Comparison of ENCODE assay signal across 8 cellular contexts in genomic region chr9:128724744-128725211, GRCh38. TPM values are rescaled to one million over a fixed set of nuclear protein-coding genes. Genes with fewer than 3 reads are reported as not detected.
DNase-seq lines count a peak whose midpoint lies in the region; ATAC-seq and TF ChIP-seq lines count a peak whose summit lies in the region.

No MANE protein-coding gene starts in this region.

- TSS peak; percentile 69 for BruUV-seq in HCT116 (replicated peaks; lab: Mats Ljungman, UMichigan)

- H3K27ac ChIP-seq in HCT116 (ENCODE audit: low read depth, low read length) (peak overlapping the region; percentile 65), esophagus (ENCODE audit: low read depth in 2 of 2, low read length in 1 of 2) (peak overlapping the region; percentile 79 to 80), subcutaneous abdominal adipose tissue (ENCODE audit: low read depth, low read length) (peak overlapping the region; percentile 30)

- no peak for TF ChIP-seq RAD21 in HCT116 (IDR thresholded peaks at IDR 0.05; ENCODE audit: low read depth)

- H3K9me3 ChIP-seq in HCT116 (ENCODE audit: control insufficient read depth in 1 of 2, insufficient read depth in 1 of 2, low read depth in 1 of 2, low read length in 2 of 2) (no peaks in the 10 kb centered on the region), esophagus (ENCODE audit: control insufficient read depth in 2 of 2, insufficient read depth in 1 of 2, low read depth in 1 of 2, low read length in 1 of 2) (no peaks in the 10 kb centered on the region), subcutaneous abdominal adipose tissue (ENCODE audit: control insufficient read depth in 5 of 5, low read length in 5 of 5) (no peaks in the 10 kb centered on the region)

- H3K4me2 ChIP-seq in HCT116 (ENCODE audit: low read length) = peak overlapping the region; percentile 88

- WGBS in esophagus, 2 donors = 20 to 23% methylated on average over 10 of the region's 10 CpGs

- H3K4me3 ChIP-seq in HCT116 (replicated peaks in 1 of 2; ENCODE audit: low read depth in 1 of 2, low read length in 2 of 2) (peak overlapping the region; percentile 70 to 97), esophagus (ENCODE audit: low read depth in 1 of 2, low read length in 2 of 2) (peak overlapping the region; percentile 49 to 68), subcutaneous abdominal adipose tissue (ENCODE audit: low read depth in 1 of 5, low read length in 5 of 5) (peak overlapping the region; percentile 65 to 79 (median 75))

- RAD21 ChIA-PET in HCT116 (lab: Charles Lee; ENCODE audit: low non-redundant PET in 1 of 2, low total read pairs in 2 of 2, uncharacterized antibody in 2 of 2, unreplicated experiment in 2 of 2) = interaction anchor here in 1 of 2 experiments (0.7 kb wide), 1 partner anchor 202 kb away, joined by 3 read pairs; no protein-coding TSS in a partner anchor

- peak; percentile 66 for ATAC-seq in HCT116

- H3K9me2 ChIP-seq in HCT116 (ENCODE audit: insufficient read depth) = no peaks in the 10 kb centered on the region

- H4K20me1 ChIP-seq in HCT116 (ENCODE audit: insufficient read depth) = no peaks in the 10 kb centered on the region

- H3K36me3 ChIP-seq in HCT116 (ENCODE audit: control insufficient read depth in 1 of 2, insufficient read depth in 2 of 2, low read length in 2 of 2) (no peaks in the 10 kb centered on the region), esophagus (ENCODE audit: control insufficient read depth in 2 of 2, insufficient read depth in 2 of 2, low read length in 1 of 2) (peaks cover 0 to 13% of the 10 kb centered on the region in 2 donors), subcutaneous abdominal adipose tissue (ENCODE audit: control insufficient read depth in 5 of 5, insufficient read depth in 5 of 5, low read length in 5 of 5) (peaks cover 0 to 30% (median 17%) of the 10 kb centered on the region in 5 donors)

- POLR2A ChIA-PET in HCT116 (lab: Charles Lee) = interaction anchor here (1.0 to 1.2 kb wide), 2 partner anchors 27 to 40 kb away, joined by 3 to 12 read pairs; no protein-coding TSS in a partner anchor

- DNase-seq in DMS153 (lab: John Stamatoyannopoulos, UW) = peak; percentile 82
- peak; percentile 62 for DNase-seq in HCT116 (ENCODE audit: low read depth, low spot score)
- DNase-seq in NCI-H524 (lab: John Stamatoyannopoulos, UW) = peak; percentile 99 to 100
- DNase-seq in activated CD8-positive, alpha-beta memory T cell treated with anti-CD3 and anti-CD28 coated beads, Interleukin-2, amount 50 U/mL, for 4 hours = peak; percentile 32
- DNase-seq in middle frontal gyrus (ENCODE audit: extremely low spot score, low spot score) = peak; percentile 43
- DNase-seq in GF-D8 (lab: John Stamatoyannopoulos, UW) = no peak

- no peak for TF ChIP-seq POLR2A in HCT116 (IDR thresholded peaks at IDR 0.05; ENCODE audit: borderline replicate concordance, extremely low read depth, insufficient read depth, insufficient read length)

- intact Hi-C loops in HCT116 (cut with micrococcal nuclease) = no loop called here

- H3K4me1 ChIP-seq in HCT116 (ENCODE audit: control insufficient read depth in 1 of 2, insufficient read depth in 2 of 2, low read length in 2 of 2) (peaks cover 9 to 28% of the 10 kb centered on the region in 2 experiments), esophagus (ENCODE audit: control insufficient read depth in 2 of 2, insufficient read depth in 2 of 2, low read length in 1 of 2) (peaks cover 3 to 15% of the 10 kb centered on the region in 2 donors), subcutaneous abdominal adipose tissue (ENCODE audit: control insufficient read depth in 5 of 5, insufficient read depth in 5 of 5, low read length in 5 of 5) (peaks cover 5 to 23% (median 21%) of the 10 kb centered on the region in 5 donors)

- H3K9ac ChIP-seq in HCT116 (ENCODE audit: low read length) (peak overlapping the region; percentile 62), subcutaneous abdominal adipose tissue (ENCODE audit: low read length in 5 of 5) (peak overlapping the region in 2 of 5 donors; percentile 21 to 70)

- no peaks in the 10 kb centered on the region for H3K27me3 ChIP-seq in HCT116 (ENCODE audit: insufficient read depth, low read length)
- no peaks in the 10 kb centered on the region for H3K27me3 ChIP-seq in esophagus (ENCODE audit: control insufficient read depth in 1 of 2, insufficient read depth in 2 of 2, low read length in 2 of 2)
- no peaks in the 10 kb centered on the region for H3K27me3 ChIP-seq in subcutaneous abdominal adipose tissue (ENCODE audit: control insufficient read depth in 5 of 5, insufficient read depth in 4 of 5, low read length in 5 of 5)

- CTCF ChIA-PET in HCT116 (lab: Charles Lee) = interaction anchor here (1.0 to 1.8 kb wide), 7 partner anchors 9 to 223 kb away, joined by 3 to 14 read pairs (median 4); partner anchors contain the start of genes DOLK, ENDOG, NUP188 and PKN3

- no peak overlapping the region for H2AFZ ChIP-seq in HCT116 (ENCODE audit: low read depth, low read length, poor library complexity, severe bottlenecking)

- peaks cover 9% of the 10 kb centered on the region; the same call in 1 of the 2 replicates for H3K79me2 ChIP-seq in HCT116 (ENCODE audit: insufficient read depth, low read length)

- TF ChIP-seq CTCF in HCT116 (IDR thresholded peaks at IDR 0.05 in 2 of 3, conservative IDR thresholded peaks at IDR 0.05 in 1 of 3; ENCODE audit: borderline replicate concordance in 1 of 3, insufficient read depth in 1 of 3, low read depth in 2 of 3, low read length in 2 of 3) = no peak

TF ChIP-seq in HCT116, 20 proteins besides CTCF, POLR2A, EP300 and RAD21:
- TF ChIP-seq POLR2AphosphoS5 (IDR thresholded peaks at IDR 0.05; ENCODE audit: low read depth, low read length) (peak; percentile 51; the same call in 1 of the 2 replicates), ZNF274 (IDR thresholded peaks at IDR 0.05; ENCODE audit: low read depth, low read length) (no peak), SP1 (IDR thresholded peaks at IDR 0.05; ENCODE audit: low read depth) (no peak)

RNA-seq across cellular contexts. Expression of gene ZDHHC12, which starts 0.9 kb away (rescaled TPM):
- total RNA-seq in HCT116 (2021; ENCODE audit: unreplicated experiment) = 57.6 TPM
- 86.3 and 86.6 TPM in 2 replicates for polyA plus RNA-seq in HCT116 (2012)
- 10 to 100 TPM; 73.2 to 76.0 TPM for polyA plus RNA-seq in esophagus

RNA-seq across cellular contexts. Expression of gene PKN3, which starts 22.5 kb away (rescaled TPM):
- total RNA-seq in HCT116 (2021; ENCODE audit: unreplicated experiment) = 37.9 TPM
- polyA plus RNA-seq in HCT116 (2012) = 30.1 and 34.1 TPM in 2 replicates
- polyA plus RNA-seq in esophagus = 1 to 10 TPM; 3.5 to 4.3 TPM

RNA-seq across cellular contexts. Expression of gene SET, which starts 35.8 kb away (rescaled TPM):
- 595 TPM for total RNA-seq in HCT116 (2021; ENCODE audit: unreplicated experiment)
- polyA plus RNA-seq in HCT116 (2012) = 271 and 320 TPM in 2 replicates
- polyA plus RNA-seq in esophagus = 100 to 1,000 TPM in 1 of 2 donors, 10 to 100 TPM in 1; 66.3 to 126 TPM

RNA-seq across cellular contexts. Expression of gene ZER1, which starts 46.9 kb away (rescaled TPM):
- total RNA-seq in HCT116 (2021; ENCODE audit: unreplicated experiment) = 18.0 TPM
- 18.5 and 18.7 TPM in 2 replicates for polyA plus RNA-seq in HCT116 (2012)
- 10 to 100 TPM; 15.1 to 16.8 TPM for polyA plus RNA-seq in esophagus
